Comparison of ENCODE assay signal across 8 cellular contexts in the genomic region with DNA sequence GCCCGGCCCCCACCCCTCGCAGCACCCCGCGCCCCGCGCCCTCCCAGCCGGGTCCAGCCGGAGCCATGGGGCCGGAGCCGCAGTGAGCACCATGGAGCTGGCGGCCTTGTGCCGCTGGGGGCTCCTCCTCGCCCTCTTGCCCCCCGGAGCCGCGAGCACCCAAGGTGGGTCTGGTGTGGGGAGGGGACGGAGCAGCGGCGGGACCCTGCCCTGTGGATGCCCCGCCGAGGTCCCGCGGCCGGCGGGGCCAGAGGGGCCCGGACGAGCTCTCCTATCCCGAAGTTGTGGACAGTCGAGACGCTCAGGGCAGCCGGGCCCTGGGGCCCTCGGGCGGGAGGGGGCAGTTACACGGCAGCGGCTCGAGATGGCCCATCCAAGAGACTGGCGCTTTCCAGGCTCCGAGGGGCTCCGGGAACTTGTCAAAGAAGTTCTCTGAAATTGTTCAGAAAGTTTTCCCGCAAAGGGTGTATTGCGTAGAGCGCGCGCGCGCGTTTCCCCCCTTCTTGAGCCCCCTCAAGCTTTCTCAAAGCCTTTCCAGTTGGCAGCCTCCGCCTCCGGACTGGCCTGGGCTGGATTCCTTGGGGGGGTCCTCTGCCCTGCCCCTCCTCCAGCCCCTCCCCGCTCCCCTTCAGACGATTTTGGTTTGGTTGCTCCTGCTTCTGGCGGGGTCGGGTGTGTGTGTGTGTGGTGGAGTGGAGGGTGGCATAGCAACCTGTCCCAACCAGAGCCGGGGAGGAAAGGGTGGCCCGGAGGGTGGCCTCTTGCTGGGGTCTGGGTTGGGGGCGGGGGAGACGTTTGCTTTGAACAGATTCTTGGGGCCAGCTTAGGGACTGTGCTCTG. TPM values are rescaled to one million over a fixed set of nuclear protein-coding genes. Genes with fewer than 3 reads are reported as not detected.
A peak's percentile ranks its signal among the peaks of the same experiment; 100 is the strongest.
DNase-seq lines count a peak whose midpoint lies in the region; ATAC-seq and TF ChIP-seq lines count a peak whose summit lies in the region.

No MANE protein-coding gene starts in this region.

- H3K4me1 ChIP-seq in ectodermal cell (ENCODE audit: control insufficient read depth, insufficient read depth, low read length) (peaks cover 35% of the 10 kb centered on the region), liver (ENCODE audit: control insufficient read depth in 4 of 4, insufficient read depth in 4 of 4, low read length in 3 of 4) (peaks cover 29 to 62% (median 53%) of the 10 kb centered on the region in 4 donors), testis (peaks cover 2% of the 10 kb centered on the region)

- TF ChIP-seq RAD21 in liver (IDR thresholded peaks at IDR 0.05): no peak

- peak overlapping the region; percentile 36 to 74 for H3K9ac ChIP-seq in liver (ENCODE audit: low read depth in 1 of 2, low read length in 2 of 2)

- 0 to 1% methylated on average over 57 of the region's 57 CpGs for WGBS in ectodermal cell, 2 experiments
- WGBS in liver: 3% methylated on average over 57 of the region's 57 CpGs
- WGBS in testis, 2 donors: 1% methylated on average over 17 to 42 of the region's 57 CpGs

- no peak for ATAC-seq in GM18519 (IDR thresholded peaks at IDR 0.05; ENCODE audit: low FRiP score, unreplicated experiment)

- no peak for TF ChIP-seq POLR2A in testis (IDR thresholded peaks at IDR 0.05)

- peak; percentile 27 for DNase-seq in HT-29 (ENCODE audit: low spot score)
- no peak for DNase-seq in testis
- no peak for DNase-seq in activated gamma-delta T cell treated with Interleukin-2 at 50 U/mL for 16 hours
- DNase-seq in SW 1271 (lab: John Stamatoyannopoulos, UW): no peak
- no peak for DNase-seq in NAMALWA (ENCODE audit: low spot score)

- H3K9me3 ChIP-seq in ectodermal cell (ENCODE audit: control insufficient read depth, low read length): no peaks in the 10 kb centered on the region
- no peaks in the 10 kb centered on the region for H3K9me3 ChIP-seq in liver (ENCODE audit: control insufficient read depth in 4 of 4, low read length in 3 of 4)
- no peaks in the 10 kb centered on the region for H3K9me3 ChIP-seq in testis

- H3K36me3 ChIP-seq in ectodermal cell (ENCODE audit: control insufficient read depth, insufficient read depth, low read length): no peaks in the 10 kb centered on the region
- no peaks in the 10 kb centered on the region for H3K36me3 ChIP-seq in liver (ENCODE audit: control insufficient read depth in 4 of 4, insufficient read depth in 3 of 4, low read depth in 1 of 4, low read length in 3 of 4)
- H3K36me3 ChIP-seq in testis (ENCODE audit: low read depth, missing control alignments): no peaks in the 10 kb centered on the region

- H3K27me3 ChIP-seq in ectodermal cell (ENCODE audit: control insufficient read depth, insufficient read depth, low read length, poor library complexity, severe bottlenecking) (no peaks in the 10 kb centered on the region), liver (ENCODE audit: control insufficient read depth in 4 of 4, insufficient read depth in 4 of 4, low read length in 3 of 4) (no peaks in the 10 kb centered on the region), testis (no peaks in the 10 kb centered on the region)

- intact Hi-C loops in testis (cut with DNase I; ENCODE audit: low total_unique reads): no loop called here

- TF ChIP-seq CTCF in liver (IDR thresholded peaks at IDR 0.05; ENCODE audit: low read depth, low read length, missing input control) (no peak), testis (IDR thresholded peaks at IDR 0.05) (no peak)

- H3K27ac ChIP-seq in ectodermal cell (ENCODE audit: insufficient read depth, low read depth, low read length, poor library complexity, severe bottlenecking): peak overlapping the region; percentile 39
- peak overlapping the region; percentile 95 to 98 for H3K27ac ChIP-seq in liver (ENCODE audit: low read depth in 1 of 2, low read length in 2 of 2)
- H3K27ac ChIP-seq in testis: peak overlapping the region; percentile 11 to 63

- H3K4me3 ChIP-seq in ectodermal cell (ENCODE audit: insufficient read depth, low read depth, low read length) (peak overlapping the region; percentile 89), liver (ENCODE audit: low read depth in 1 of 3, low read length in 3 of 3) (peak overlapping the region in 2 of 3 donors; percentile 75 to 81), testis (peak overlapping the region; percentile 67 to 76)

TF ChIP-seq in liver, 16 proteins besides CTCF, POLR2A, EP300 and RAD21:
- TF ChIP-seq YY1 (IDR thresholded peaks at IDR 0.05) (no peak), NR2F2 (IDR thresholded peaks at IDR 0.05) (no peak), EGR1 (IDR thresholded peaks at IDR 0.05; ENCODE audit: low read depth in 2 of 2) (no peak), RXRA (IDR thresholded peaks at IDR 0.05) (no peak), HNF4A (conservative IDR thresholded peaks at IDR 0.05) (no peak), SP1 (IDR thresholded peaks at IDR 0.05) (no peak), FOXA2 (IDR thresholded peaks at IDR 0.05) (no peak), HNF4G (IDR thresholded peaks at IDR 0.05) (no peak)
- TF ChIP-seq, protein P1, sequence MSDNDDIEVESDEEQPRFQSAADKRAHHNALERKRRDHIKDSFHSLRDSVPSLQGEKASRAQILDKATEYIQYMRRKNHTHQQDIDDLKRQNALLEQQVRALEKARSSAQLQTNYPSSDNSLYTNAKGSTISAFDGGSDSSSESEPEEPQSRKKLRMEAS (IDR thresholded peaks at IDR 0.05): no peak
- TF ChIP-seq, protein P2, sequence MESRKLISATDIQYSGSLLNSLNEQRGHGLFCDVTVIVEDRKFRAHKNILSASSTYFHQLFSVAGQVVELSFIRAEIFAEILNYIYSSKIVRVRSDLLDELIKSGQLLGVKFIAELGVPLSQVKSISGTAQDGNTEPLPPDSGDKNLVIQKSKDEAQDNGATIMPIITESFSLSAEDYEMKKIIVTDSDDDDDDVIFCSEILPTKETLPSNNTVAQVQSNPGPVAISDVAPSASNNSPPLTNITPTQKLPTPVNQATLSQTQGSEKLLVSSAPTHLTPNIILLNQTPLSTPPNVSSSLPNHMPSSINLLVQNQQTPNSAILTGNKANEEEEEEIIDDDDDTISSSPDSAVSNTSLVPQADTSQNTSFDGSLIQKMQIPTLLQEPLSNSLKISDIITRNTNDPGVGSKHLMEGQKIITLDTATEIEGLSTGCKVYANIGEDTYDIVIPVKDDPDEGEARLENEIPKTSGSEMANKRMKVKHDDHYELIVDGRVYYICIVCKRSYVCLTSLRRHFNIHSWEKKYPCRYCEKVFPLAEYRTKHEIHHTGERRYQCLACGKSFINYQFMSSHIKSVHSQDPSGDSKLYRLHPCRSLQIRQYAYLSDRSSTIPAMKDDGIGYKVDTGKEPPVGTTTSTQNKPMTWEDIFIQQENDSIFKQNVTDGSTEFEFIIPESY (IDR thresholded peaks at IDR 0.05): no peak
- TF ChIP-seq, protein P3, sequence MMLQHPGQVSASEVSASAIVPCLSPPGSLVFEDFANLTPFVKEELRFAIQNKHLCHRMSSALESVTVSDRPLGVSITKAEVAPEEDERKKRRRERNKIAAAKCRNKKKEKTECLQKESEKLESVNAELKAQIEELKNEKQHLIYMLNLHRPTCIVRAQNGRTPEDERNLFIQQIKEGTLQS (IDR thresholded peaks at IDR 0.05): no peak

RNA-seq across cellular contexts. Expression of a gene that starts 0.5 kb away (rescaled TPM):
- 91.0 and 110 TPM in 2 replicates for total RNA-seq in HT-29 (2014; rRNA removed; shearing (Covaris generic))
- polyA plus RNA-seq in ectodermal cell (2013, experiment 1 of 4): 92.9 TPM
- 108 TPM for polyA plus RNA-seq in ectodermal cell (2013, experiment 2 of 4)
- polyA plus RNA-seq in ectodermal cell (2013, experiment 3 of 4): 76.4 TPM
- polyA plus RNA-seq in ectodermal cell (2013, experiment 4 of 4): 82.8 TPM
- total RNA-seq in liver: 10 to 100 TPM; 21.0 to 28.8 TPM
- polyA plus RNA-seq in liver: 10 to 100 TPM in 1 of 2 donors, 1 to 10 TPM in 1; 4.7 to 10.5 TPM
- 10 to 100 TPM; 32.1 to 40.0 TPM for total RNA-seq in testis
- 32.1 TPM for polyA plus RNA-seq in testis (ENCODE audit: insufficient read depth, low read depth, low replicate concordance)

RNA-seq across cellular contexts. Expression of a gene that starts 12.5 kb away (rescaled TPM):
- total RNA-seq in HT-29 (2014; rRNA removed; shearing (Covaris generic)): 34.6 and 39.1 TPM in 2 replicates
- 20.3 TPM for polyA plus RNA-seq in ectodermal cell (2013, experiment 1 of 4)
- 17.9 TPM for polyA plus RNA-seq in ectodermal cell (2013, experiment 2 of 4)
- 13.2 TPM for polyA plus RNA-seq in ectodermal cell (2013, experiment 3 of 4)
- polyA plus RNA-seq in ectodermal cell (2013, experiment 4 of 4): 16.9 TPM
- 10 to 100 TPM in 1 of 2 donors, 1 to 10 TPM in 1; 7.9 to 19.5 TPM for total RNA-seq in liver
- polyA plus RNA-seq in liver: 10 to 100 TPM; 13.3 to 14.6 TPM
- total RNA-seq in testis: 10 to 100 TPM; 28.6 to 37.4 TPM
- 21.1 TPM for polyA plus RNA-seq in testis (ENCODE audit: insufficient read depth, low read depth, low replicate concordance)

RNA-seq across cellular contexts. Expression of a gene that starts 30.0 kb away (rescaled TPM):
- total RNA-seq in HT-29 (2014; rRNA removed; shearing (Covaris generic)): 118 and 121 TPM in 2 replicates
- 45.5 TPM for polyA plus RNA-seq in ectodermal cell (2013, experiment 1 of 4)
- polyA plus RNA-seq in ectodermal cell (2013, experiment 2 of 4): 45.0 TPM
- 45.8 TPM for polyA plus RNA-seq in ectodermal cell (2013, experiment 3 of 4)
- 50.9 TPM for polyA plus RNA-seq in ectodermal cell (2013, experiment 4 of 4)
- total RNA-seq in liver (10 to 100 TPM; 11.1 to 13.4 TPM), testis (10 to 100 TPM; 47.9 to 53.1 TPM)
- polyA plus RNA-seq in liver (10 to 100 TPM; 44.6 to 99.0 TPM), testis (ENCODE audit: insufficient read depth, low read depth, low replicate concordance) (89.1 TPM)

RNA-seq across cellular contexts. Expression of a gene that starts 32.1 kb away (rescaled TPM):
- total RNA-seq in HT-29 (2014; rRNA removed; shearing (Covaris generic)): 0.25 and 0.65 TPM in 2 replicates
- not detected for polyA plus RNA-seq in ectodermal cell (2013, experiment 1 of 4)
- 0.68 TPM for polyA plus RNA-seq in ectodermal cell (2013, experiment 2 of 4)
- polyA plus RNA-seq in ectodermal cell (2013, experiment 3 of 4): 0.75 TPM
- 0.81 TPM for polyA plus RNA-seq in ectodermal cell (2013, experiment 4 of 4)
- total RNA-seq in liver: 1 to 10 TPM in 1 of 2 donors, not detected in 1; 8.6 TPM
- polyA plus RNA-seq in liver: under 1 TPM; 0.20 to 0.26 TPM
- total RNA-seq in testis: 1 to 10 TPM; 2.6 to 2.7 TPM
- 2.9 TPM for polyA plus RNA-seq in testis (ENCODE audit: insufficient read depth, low read depth, low replicate concordance)

RNA-seq across cellular contexts. Expression of a gene that starts 35.2 kb away (rescaled TPM):
- total RNA-seq in HT-29 (2014; rRNA removed; shearing (Covaris generic)): 1.9 and 2.2 TPM in 2 replicates
- 2.3 TPM for polyA plus RNA-seq in ectodermal cell (2013, experiment 1 of 4)
- 2.0 TPM for polyA plus RNA-seq in ectodermal cell (2013, experiment 2 of 4)
- polyA plus RNA-seq in ectodermal cell (2013, experiment 3 of 4): 1.7 TPM
- polyA plus RNA-seq in ectodermal cell (2013, experiment 4 of 4): 2.6 TPM
- under 1 TPM; 0.14 to 0.67 TPM for total RNA-seq in liver
- under 1 TPM in 1 of 2 donors, not detected in 1; 0.22 TPM for polyA plus RNA-seq in liver
- 1 to 10 TPM; 3.0 to 6.0 TPM for total RNA-seq in testis
- 49.8 TPM for polyA plus RNA-seq in testis (ENCODE audit: insufficient read depth, low read depth, low replicate concordance)

Comparison
In these comparisons a context has a peak if more than half of its experiments do, and no peak if none do; other contexts are left out.
1. H3K27ac ChIP-seq: peak in every context shown above with its lines; median percentile 96 in liver; 39 in ectodermal cell; 37 in testis.